Comparison of ENCODE assay signal across 8 cellular contexts in the genomic region with DNA sequence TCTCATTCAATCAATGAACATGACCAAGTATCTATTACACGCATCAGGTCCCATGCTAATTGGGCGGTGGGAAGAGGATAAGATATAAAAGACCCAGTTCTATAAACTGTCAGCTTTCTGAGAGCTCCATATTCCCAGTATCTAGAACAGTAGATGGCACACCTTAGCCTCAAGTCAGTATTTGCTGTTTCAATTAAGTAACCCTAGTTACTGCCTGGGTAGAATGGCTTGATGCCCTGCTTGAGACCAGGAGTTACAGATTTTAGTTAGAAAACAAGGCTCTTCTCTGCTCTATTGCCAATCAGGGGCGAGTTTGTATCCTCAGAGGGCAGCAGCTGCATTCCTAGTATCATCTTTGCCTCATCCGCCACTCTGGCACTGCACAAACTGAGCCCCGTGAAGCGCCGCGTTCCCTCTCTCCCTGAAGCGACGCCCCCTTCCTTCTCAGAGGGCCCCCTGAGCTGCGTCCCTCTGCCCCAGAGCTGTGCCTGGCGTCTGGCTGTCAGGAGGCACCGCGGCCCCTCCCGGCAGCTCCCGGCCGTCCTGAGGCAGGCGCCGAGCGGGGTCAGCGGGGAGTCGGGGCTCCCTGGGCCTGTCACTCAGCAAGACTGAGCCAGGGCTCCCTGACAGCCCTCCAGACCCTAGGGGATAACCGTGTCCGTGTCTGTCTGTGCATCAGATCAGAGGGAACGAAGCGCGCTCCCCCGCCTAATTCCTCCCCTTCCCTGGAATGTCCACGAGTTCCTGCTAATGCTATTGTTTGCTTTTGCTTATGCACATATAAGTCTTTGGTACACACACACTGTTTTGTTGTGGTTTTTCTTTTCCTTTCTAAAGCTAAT.
DNase-seq lines count a peak whose midpoint lies in the region; ATAC-seq and TF ChIP-seq lines count a peak whose summit lies in the region.

No MANE protein-coding gene starts in this region.

- H3K9me2 ChIP-seq in Karpas-422 (replicated peaks; ENCODE audit: insufficient read depth, low read length): no peaks in the 10 kb centered on the region

- H3K4me3 ChIP-seq in ACC112 (ENCODE audit: low read depth, low read length) (peak overlapping the region; percentile 77), Karpas-422 (ENCODE audit: low read length) (no peak overlapping the region)

- peak; percentile 35; the same call in 1 of the 2 replicates for TF ChIP-seq CTCF in LNCAP (IDR thresholded peaks at IDR 0.05)

- H3K4me1 ChIP-seq in ACC112 (ENCODE audit: control insufficient read depth, insufficient read depth, low read length, unreplicated experiment) (no peaks in the 10 kb centered on the region), Karpas-422 (ENCODE audit: low read length) (no peaks in the 10 kb centered on the region)

- H3K36me3 ChIP-seq in ACC112 (ENCODE audit: insufficient read depth, low read length) (no peaks in the 10 kb centered on the region), Karpas-422 (ENCODE audit: insufficient read depth, low read length) (no peaks in the 10 kb centered on the region)

- H3K27me3 ChIP-seq in ACC112 (ENCODE audit: insufficient read depth, low read length) (no peaks in the 10 kb centered on the region), Karpas-422 (ENCODE audit: low read length) (no peaks in the 10 kb centered on the region)

- H3K79me2 ChIP-seq in ACC112 (ENCODE audit: control insufficient read depth, insufficient read depth, low read length, unreplicated experiment): no peaks in the 10 kb centered on the region
- H3K79me2 ChIP-seq in Karpas-422 (ENCODE audit: low read length): no peaks in the 10 kb centered on the region

- no peak overlapping the region for H3K4me2 ChIP-seq in Karpas-422 (ENCODE audit: low read depth, low read length, poor library complexity, severe bottlenecking)

- H3K9me3 ChIP-seq in Karpas-422 (ENCODE audit: low read length): no peaks in the 10 kb centered on the region

- ATAC-seq in GM18870 (IDR thresholded peaks at IDR 0.05; ENCODE audit: unreplicated experiment): no peak

- H2AFZ ChIP-seq in ACC112 (ENCODE audit: low read length, unreplicated experiment) (peak overlapping the region; percentile 77), Karpas-422 (ENCODE audit: low read length) (no peak overlapping the region)

- no peak overlapping the region for H3K9ac ChIP-seq in Karpas-422 (ENCODE audit: low read length)

- DNase-seq in fibroblast of gingiva (ENCODE audit: low read depth) (peak; percentile 37), myocyte (ENCODE audit: low read depth) (peak; percentile 56), mesenteric fat pad (ENCODE audit: low spot score) (no peak), Karpas-422 (no peak), HUDEP-2 (lab: John Stamatoyannopoulos, UW; ENCODE audit: unreplicated experiment in 76 of 76) (no peak)

- no peaks in the 10 kb centered on the region for H4K20me1 ChIP-seq in Karpas-422 (ENCODE audit: insufficient read depth, low read depth, low read length)

- no peak overlapping the region for H3K27ac ChIP-seq in ACC112 (ENCODE audit: low read depth, low read length)
- no peak overlapping the region for H3K27ac ChIP-seq in Karpas-422 (ENCODE audit: low read length)

Comparison
In these comparisons a context has a peak if more than half of its experiments do, and no peak if none do; other contexts are left out.
1. DNase-seq: peak in fibroblast of gingiva (single experiment) and myocyte (single experiment); none in mesenteric fat pad (single experiment), Karpas-422 (single experiment) and HUDEP-2 (0 of 76).